In genomic region chr15:84919268-84919667, GRCh38 we compare ENCODE assay signal across 23 cellular contexts. TPM values are rescaled to one million over a fixed set of nuclear protein-coding genes. Genes with fewer than 3 reads are reported as not detected.
"Had no signal": no experiment of that assay in that cellular context is flagged by ENCODE, and none has a peak within 500 bp of the region (broad histone marks: within the 10 kb centered on the region; RNA-seq: fewer than 3 reads in every experiment).

No MANE protein-coding gene starts in this region.

- H3K27ac ChIP-seq: coronary artery, heart left ventricle, neutrophil, psoas muscle, stomach, thoracic aorta had no signal

- DNase-seq: effector CD4-positive, alpha-beta T cell; endodermal cell; erythroblast; foreskin melanocyte; heart left ventricle; hippocampal formation; kidney glomerular epithelial cell; mammary epithelial cell; naive thymus-derived CD4-positive, alpha-beta T cell; psoas muscle; retina; stimulated activated CD4-positive, alpha-beta T cell treated with anti-CD3 and anti-CD28 coated beads, Interleukin-2, amount 100 ng/mL, for 24 hours; stimulated activated CD4-positive, alpha-beta T cell treated with anti-CD3 and anti-CD28 coated beads, Interleukin-4, amount 100 ng/mL, for 4 hours; stimulated activated naive CD4-positive, alpha-beta T cell; stomach; substantia nigra; uterus had no signal

- H3K27me3 ChIP-seq: heart left ventricle, neutrophil, stomach, uterus had no signal

- H3K4me3 ChIP-seq: coronary artery, heart left ventricle, psoas muscle, stomach, thoracic aorta, uterus had no signal

- H3K9me3 ChIP-seq: heart left ventricle, neutrophil, psoas muscle, stomach, thoracic aorta, uterus had no signal

- H3K36me3 ChIP-seq: heart left ventricle, neutrophil, stomach, thoracic aorta, uterus had no signal

- ATAC-seq: heart left ventricle; naive thymus-derived CD4-positive, alpha-beta T cell; psoas muscle; sciatic nerve had no signal

RNA-seq across cellular contexts. Expression of gene SLC28A1, which starts 34.8 kb away (rescaled TPM):
- polyA plus RNA-seq: endothelial cell of umbilical vein; mammary epithelial cell; naive thymus-derived CD4-positive, alpha-beta T cell; neural cell; stomach had no signal
